ENCODE assay signal across 25 cellular contexts in the genomic region with DNA sequence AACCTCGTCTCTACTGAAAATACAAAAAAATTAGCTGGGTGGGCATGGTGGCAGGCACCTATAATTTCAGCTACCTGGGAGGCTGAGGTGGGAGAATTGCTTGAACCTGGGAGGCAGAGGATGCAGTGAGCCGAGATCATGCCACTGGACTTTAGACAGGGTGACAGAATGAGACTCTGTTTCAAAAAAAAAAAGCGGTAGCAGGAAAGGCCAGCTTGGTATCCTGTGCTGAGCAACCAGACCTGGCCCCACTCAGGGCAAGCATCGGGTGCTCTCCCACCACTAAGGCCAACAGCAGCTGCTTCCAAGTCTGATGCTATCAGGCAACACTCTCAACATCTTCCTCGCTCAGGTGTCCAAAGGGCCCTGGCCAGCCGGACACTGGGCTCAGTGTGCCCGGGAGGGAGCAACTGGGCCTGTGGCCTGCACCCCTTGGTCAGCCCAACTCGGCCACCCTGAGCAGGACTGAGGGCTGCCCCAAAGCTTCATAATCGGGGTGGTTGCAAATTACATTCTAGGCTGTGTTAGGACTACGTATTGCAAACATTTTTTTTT. TPM values are rescaled to one million over a fixed set of nuclear protein-coding genes. Genes with fewer than 3 reads are reported as not detected.
A peak's percentile ranks its signal among the peaks of the same experiment; 100 is the strongest.
DNase-seq lines count a peak whose midpoint lies in the region; ATAC-seq and TF ChIP-seq lines count a peak whose summit lies in the region.
"Had no signal": no experiment of that assay in that cellular context is flagged by ENCODE, and none has a peak within 500 bp of the region (broad histone marks: within the 10 kb centered on the region; RNA-seq: fewer than 3 reads in every experiment).

No MANE protein-coding gene starts in this region.

- no peak for DNase-seq in activated T-cell treated with anti-CD3 and anti-CD28 coated beads, Interleukin-2, amount 50 U/mL, for 24 hours
- DNase-seq in activated T-cell treated with anti-CD3 and anti-CD28 coated beads, Interleukin-2, amount 50 U/mL, for 48 hours = no peak
- DNase-seq in CD8-positive, alpha-beta memory T cell = no peak
- DNase-seq in activated CD8-positive, alpha-beta T cell treated with anti-CD3 and anti-CD28 coated beads, Interleukin-2, amount 10 ng/mL, durations not matched to agents 7 days and 5 days = no peak
- DNase-seq in GM10248 (ENCODE audit: extremely low spot score) = no peak
- DNase-seq in activated gamma-delta T cell (lab: John Stamatoyannopoulos, UW) = no peak
- DNase-seq in stimulated activated naive CD4-positive, alpha-beta T cell (lab: John Stamatoyannopoulos, UW) = no peak
- DNase-seq: activated CD4-positive, alpha-beta T cell treated with anti-CD3 and anti-CD28 coated beads, Interleukin-2, amount 50 U/mL, for 4 hours; H9; mammary epithelial cell; NCI-H187; NCI-H526 treated with DMSO at 0.1 percent for 48 hours; SJCRH30; small intestine; stimulated activated CD4-positive, alpha-beta T cell treated with anti-CD3 and anti-CD28 coated beads, Interleukin-1b, Interleukin-23, amount 100 ng/mL, for 48 hours; WERI-Rb-1 had no signal

- no peaks in the 10 kb centered on the region for H3K9me3 ChIP-seq in CD8-positive, alpha-beta memory T cell (ENCODE audit: low read length)
- no peaks in the 10 kb centered on the region for H3K9me3 ChIP-seq in neutrophil
- H3K9me3 ChIP-seq: BLaER1, SJCRH30 had no signal

- H3K27me3 ChIP-seq in CD8-positive, alpha-beta memory T cell (ENCODE audit: insufficient read depth, low read length, poor library complexity, severe bottlenecking) = no peaks in the 10 kb centered on the region
- no peaks in the 10 kb centered on the region for H3K27me3 ChIP-seq in neutrophil
- H3K27me3 ChIP-seq: BLaER1, SJCRH30 had no signal

- no peaks in the 10 kb centered on the region for H3K4me1 Mint-ChIP-seq in activated T-cell treated with anti-CD3 and anti-CD28 coated beads, Interleukin-2, amount 50 U/mL, for 24 hours (ENCODE audit: low read depth)
- H3K4me1 Mint-ChIP-seq in CD8-positive, alpha-beta memory T cell = peaks cover 3 to 16% (median 6%) of the 10 kb centered on the region in 3 donors
- H3K4me1 Mint-ChIP-seq in activated CD8-positive, alpha-beta T cell treated with anti-CD3 and anti-CD28 coated beads, Interleukin-2, amount 10 ng/mL, durations not matched to agents 7 days and 5 days (ENCODE audit: low read depth) = peaks cover 9% of the 10 kb centered on the region

- no peak overlapping the region for H3K4me3 Mint-ChIP-seq in activated T-cell treated with anti-CD3 and anti-CD28 coated beads, Interleukin-2, amount 50 U/mL, for 24 hours
- peak overlapping the region in 1 of 7 donors; percentile 7 for H3K4me3 Mint-ChIP-seq in CD8-positive, alpha-beta memory T cell
- no peak overlapping the region for H3K4me3 Mint-ChIP-seq in activated CD8-positive, alpha-beta T cell treated with anti-CD3 and anti-CD28 coated beads, Interleukin-2, amount 10 ng/mL, durations not matched to agents 7 days and 5 days
- H3K4me3 Mint-ChIP-seq: H9 had no signal

- H3K36me3 ChIP-seq in CD8-positive, alpha-beta memory T cell (ENCODE audit: insufficient read depth, low read length) = no peaks in the 10 kb centered on the region
- peaks cover 6% of the 10 kb centered on the region for H3K36me3 ChIP-seq in neutrophil
- H3K36me3 ChIP-seq: BLaER1, SJCRH30, WERI-Rb-1 had no signal

- POLR2A ChIA-PET in CD8-positive, alpha-beta memory T cell (lab: Charles Lee) = no interaction called here
- POLR2A ChIA-PET in activated CD8-positive, alpha-beta T cell treated with anti-CD3 and anti-CD28 coated beads, Interleukin-2, amount 10 ng/mL, durations not matched to agents 7 days and 5 days (lab: Charles Lee) = no interaction called here
- POLR2A ChIA-PET in GM10248 (lab: Yijun Ruan, JAX) = no interaction called here

- no peaks in the 10 kb centered on the region for H3K27me3 Mint-ChIP-seq in activated T-cell treated with anti-CD3 and anti-CD28 coated beads, Interleukin-2, amount 50 U/mL, for 24 hours
- H3K27me3 Mint-ChIP-seq in CD8-positive, alpha-beta memory T cell = no peaks in the 10 kb centered on the region
- H3K27me3 Mint-ChIP-seq in activated CD8-positive, alpha-beta T cell treated with anti-CD3 and anti-CD28 coated beads, Interleukin-2, amount 10 ng/mL, durations not matched to agents 7 days and 5 days (ENCODE audit: low read depth) = no peaks in the 10 kb centered on the region

- no peak for TF ChIP-seq CTCF in neutrophil (IDR thresholded peaks at IDR 0.05)
- TF ChIP-seq CTCF in GM10248 (IDR thresholded peaks at IDR 0.05; ENCODE audit: control extremely low read depth, extremely low read depth, low read depth, missing control alignments) = no peak

- no peaks in the 10 kb centered on the region for H3K36me3 Mint-ChIP-seq in activated T-cell treated with anti-CD3 and anti-CD28 coated beads, Interleukin-2, amount 50 U/mL, for 24 hours (ENCODE audit: low read depth)
- H3K36me3 Mint-ChIP-seq in CD8-positive, alpha-beta memory T cell = no peaks in the 10 kb centered on the region
- H3K36me3 Mint-ChIP-seq in activated CD8-positive, alpha-beta T cell treated with anti-CD3 and anti-CD28 coated beads, Interleukin-2, amount 10 ng/mL, durations not matched to agents 7 days and 5 days (ENCODE audit: low read depth) = peaks cover 3% of the 10 kb centered on the region

- CTCF ChIA-PET in CD8-positive, alpha-beta memory T cell (lab: Charles Lee) = no interaction called here
- CTCF ChIA-PET in activated CD8-positive, alpha-beta T cell treated with anti-CD3 and anti-CD28 coated beads, Interleukin-2, amount 10 ng/mL, durations not matched to agents 7 days and 5 days (lab: Charles Lee) = interaction anchor here (1.2 kb wide), 1 partner anchor 13 kb away, joined by 3 read pairs; no protein-coding TSS in a partner anchor
- CTCF ChIA-PET in GM10248 (lab: Yijun Ruan, JAX) = no interaction called here

- no peak overlapping the region for H3K4me3 ChIP-seq in CD8-positive, alpha-beta memory T cell (ENCODE audit: low read length)
- H3K4me3 ChIP-seq in neutrophil (ENCODE audit: low read depth in 1 of 2, low read length in 1 of 2) = peak overlapping the region in 1 of 2 experiments; percentile 63
- H3K4me3 ChIP-seq: BLaER1, SJCRH30 had no signal

- H3K27ac ChIP-seq in CD8-positive, alpha-beta memory T cell (ENCODE audit: low read depth, low read length) = no peak overlapping the region
- H3K27ac ChIP-seq in neutrophil = peak overlapping the region; percentile 98
- H3K27ac ChIP-seq: BLaER1, KMS-11, SJCRH30, WERI-Rb-1 had no signal

- no peaks in the 10 kb centered on the region for H3K9me3 Mint-ChIP-seq in activated T-cell treated with anti-CD3 and anti-CD28 coated beads, Interleukin-2, amount 50 U/mL, for 24 hours
- H3K9me3 Mint-ChIP-seq in CD8-positive, alpha-beta memory T cell = no peaks in the 10 kb centered on the region
- no peaks in the 10 kb centered on the region for H3K9me3 Mint-ChIP-seq in activated CD8-positive, alpha-beta T cell treated with anti-CD3 and anti-CD28 coated beads, Interleukin-2, amount 10 ng/mL, durations not matched to agents 7 days and 5 days (ENCODE audit: insufficient read depth)
- H3K9me3 Mint-ChIP-seq: H9 had no signal

- H3K27ac Mint-ChIP-seq in activated T-cell treated with anti-CD3 and anti-CD28 coated beads, Interleukin-2, amount 50 U/mL, for 24 hours = peak overlapping the region; percentile 63
- peak overlapping the region in 5 of 8 donors; percentile 1 to 60 (median 39) for H3K27ac Mint-ChIP-seq in CD8-positive, alpha-beta memory T cell
- peak overlapping the region; percentile 4 for H3K27ac Mint-ChIP-seq in activated CD8-positive, alpha-beta T cell treated with anti-CD3 and anti-CD28 coated beads, Interleukin-2, amount 10 ng/mL, durations not matched to agents 7 days and 5 days
- H3K27ac Mint-ChIP-seq: H9 had no signal

- peaks cover 55% of the 10 kb centered on the region for H3K4me1 ChIP-seq in CD8-positive, alpha-beta memory T cell (ENCODE audit: insufficient read depth, low read length)
- peaks cover 62 to 75% of the 10 kb centered on the region in 2 experiments for H3K4me1 ChIP-seq in neutrophil (ENCODE audit: control insufficient read depth in 1 of 2, insufficient read depth in 1 of 2, low read depth in 1 of 2, low read length in 1 of 2)
- H3K4me1 ChIP-seq: SJCRH30 had no signal

- no peak for ATAC-seq in activated CD8-positive, alpha-beta T cell treated with anti-CD3 and anti-CD28 coated beads, Interleukin-2, amount 10 ng/mL, durations not matched to agents 7 days and 5 days

RNA-seq across cellular contexts. Expression of gene MSMB, which starts 44.3 kb away (rescaled TPM):
- total RNA-seq in CD8-positive, alpha-beta memory T cell = not detected
- polyA plus RNA-seq in CD8-positive, alpha-beta memory T cell = not detected
- total RNA-seq in activated CD8-positive, alpha-beta T cell treated with anti-CD3 and anti-CD28 coated beads, Interleukin-2, amount 10 ng/mL, durations not matched to agents 7 days and 5 days = not detected
- total RNA-seq: cerebellum; epithelial cell of proximal tubule; fibroblast of villous mesenchyme; H9; mammary epithelial cell; omental fat pad; SJCRH30; T-helper 1 cell treated with Interleukin-12 subunit alpha and Interleukin-12 subunit beta and Interleukin-4 antibody, amounts not matched to agents 30 ng/mL and 1 ng/mL, for 36 hours; urinary bladder had no signal
- polyA plus RNA-seq: mammary epithelial cell had no signal

RNA-seq across cellular contexts. Expression of gene NCOA4, which starts 59.9 kb away (rescaled TPM):
- 100 to 1,000 TPM; 110 to 113 TPM for total RNA-seq in CD8-positive, alpha-beta memory T cell
- polyA plus RNA-seq in CD8-positive, alpha-beta memory T cell = 147 TPM
- 100 to 1,000 TPM; 119 to 120 TPM for total RNA-seq in activated CD8-positive, alpha-beta T cell treated with anti-CD3 and anti-CD28 coated beads, Interleukin-2, amount 10 ng/mL, durations not matched to agents 7 days and 5 days

Comparison
In these comparisons a context has a peak if more than half of its experiments do, and no peak if none do; other contexts are left out.
1. H3K27ac Mint-ChIP-seq: peak in every context shown above with its lines; median percentile 63 in activated T-cell treated with anti-CD3 and anti-CD28 coated beads, Interleukin-2, amount 50 U/mL, for 24 hours; 39 in CD8-positive, alpha-beta memory T cell; 4 in activated CD8-positive, alpha-beta T cell treated with anti-CD3 and anti-CD28 coated beads, Interleukin-2, amount 10 ng/mL, durations not matched to agents 7 days and 5 days.